8 cellular contexts compared by ENCODE assay signal in genomic region chr2:88627055-88627855, GRCh38. TPM values are rescaled to one million over a fixed set of nuclear protein-coding genes. Genes with fewer than 3 reads are reported as not detected.
A peak's percentile ranks its signal among the peaks of the same experiment; 100 is the strongest.
DNase-seq lines count a peak whose midpoint lies in the region; ATAC-seq and TF ChIP-seq lines count a peak whose summit lies in the region.

Gene EIF2AK3 (minus strand): TSS chr2:88627464. CDS start chr2:88627274, 190 bp downstream.

- peak within 1 kb of the TSS; percentile 98 for H3K27ac ChIP-seq in CD8-positive, alpha-beta memory T cell (ENCODE audit: low read depth, low read length)
- peak within 1 kb of the TSS; percentile 98 to 99 for H3K27ac ChIP-seq in lung (ENCODE audit: low read depth in 1 of 2, low read length in 1 of 2)

- peak; percentile 89 to 98 (median 97) for DNase-seq in CD8-positive, alpha-beta memory T cell
- peak; percentile 100 for DNase-seq in HS-5 (ENCODE audit: low read depth)
- peak; percentile 97 for DNase-seq in NK-92 treated with Interleukin-12 subunit alpha and Interleukin-12 subunit beta, amount 100 ng/mL, for 24 hours (lab: John Stamatoyannopoulos, UW)
- peak; percentile 97 for DNase-seq in activated CD8-positive, alpha-beta memory T cell treated with anti-CD3 and anti-CD28 coated beads for 24 hours
- DNase-seq in effector CD8-positive, alpha-beta T cell (lab: John Stamatoyannopoulos, UW) = peak; percentile 99
- DNase-seq in lung (ENCODE audit: low spot score) = peak; percentile 99
- peak; percentile 77 to 92 (median 84) for DNase-seq in stimulated activated CD4-positive, alpha-beta T cell treated with anti-CD3 and anti-CD28 coated beads, TNF-alpha, amount 100 ng/mL, for 4 hours (ENCODE audit: low read depth in 3 of 3)

- H3K4me3 ChIP-seq in CD8-positive, alpha-beta memory T cell (ENCODE audit: low read length) = peak within 1 kb of the TSS; percentile 97
- H3K4me3 ChIP-seq in lung = peak within 1 kb of the TSS; percentile 80

- no peaks in the 10 kb centered on the region for H3K36me3 ChIP-seq in CD8-positive, alpha-beta memory T cell (ENCODE audit: insufficient read depth, low read length)
- H3K36me3 ChIP-seq in lung (ENCODE audit: control insufficient read depth in 2 of 2, insufficient read depth in 2 of 2, low read length in 2 of 2) = no peaks in the 10 kb centered on the region

- H3K9me3 ChIP-seq in CD8-positive, alpha-beta memory T cell (ENCODE audit: low read length) = no peaks in the 10 kb centered on the region
- H3K9me3 ChIP-seq in lung (ENCODE audit: control insufficient read depth in 2 of 2, insufficient read depth in 1 of 2, low read length in 1 of 2) = no peaks in the 10 kb centered on the region

- H3K36me3 Mint-ChIP-seq in CD8-positive, alpha-beta memory T cell = peaks cover 0 to 5% (median 0%) of the 10 kb centered on the region in 3 donors

- no peaks in the 10 kb centered on the region for H3K27me3 ChIP-seq in CD8-positive, alpha-beta memory T cell (ENCODE audit: insufficient read depth, low read length, poor library complexity, severe bottlenecking)
- no peaks in the 10 kb centered on the region for H3K27me3 ChIP-seq in lung (ENCODE audit: control insufficient read depth, insufficient read depth)

- H3K4me1 ChIP-seq in CD8-positive, alpha-beta memory T cell (ENCODE audit: insufficient read depth, low read length) = peaks cover 36% of the 10 kb centered on the region
- H3K4me1 ChIP-seq in lung (ENCODE audit: control insufficient read depth in 2 of 2, insufficient read depth in 2 of 2, low read length in 2 of 2) = peaks cover 4 to 14% of the 10 kb centered on the region in 2 donors

- POLR2A ChIA-PET in CD8-positive, alpha-beta memory T cell (lab: Charles Lee) = interaction anchor here (1.3 to 1.5 kb wide), 2 partner anchors 27 to 65 kb away, joined by 4 to 13 read pairs; partner anchors contain the start of gene RPIA

- peak within 1 kb of the TSS in 6 of 7 donors; percentile 81 to 96 (median 94) for H3K4me3 Mint-ChIP-seq in CD8-positive, alpha-beta memory T cell

- WGBS in lung, 2 donors = 0 to 1% methylated on average over 53 to 75 of the region's 75 CpGs

- peak; percentile 88 for ATAC-seq in GM19468 (IDR thresholded peaks at IDR 0.05; ENCODE audit: extremely low read depth, unreplicated experiment)
- peak; percentile 94 for ATAC-seq in lung (ENCODE audit: insufficient read depth, low FRiP score)

- CTCF ChIA-PET in CD8-positive, alpha-beta memory T cell (lab: Charles Lee) = interaction anchor here (1.4 to 1.7 kb wide), 3 partner anchors 42 to 65 kb away, joined by 5 to 7 read pairs (median 5); partner anchors contain the start of gene RPIA

- peaks cover 8 to 10% (median 9%) of the 10 kb centered on the region in 3 donors for H3K4me1 Mint-ChIP-seq in CD8-positive, alpha-beta memory T cell

- H3K9me3 Mint-ChIP-seq in CD8-positive, alpha-beta memory T cell = no peaks in the 10 kb centered on the region

- H3K27ac Mint-ChIP-seq in CD8-positive, alpha-beta memory T cell = peak within 1 kb of the TSS; percentile 85 to 97 (median 94)

- no peak for TF ChIP-seq CTCF in lung (IDR thresholded peaks at IDR 0.05; ENCODE audit: control extremely low read depth, extremely low read depth)

- no peaks in the 10 kb centered on the region for H3K27me3 Mint-ChIP-seq in CD8-positive, alpha-beta memory T cell

RNA-seq across cellular contexts. Expression of gene EIF2AK3, which starts in this region (rescaled TPM):
- 10 to 100 TPM; 13.0 to 15.0 TPM for total RNA-seq in CD8-positive, alpha-beta memory T cell
- 10.2 TPM for polyA plus RNA-seq in CD8-positive, alpha-beta memory T cell
- total RNA-seq in lung = 10 to 100 TPM; 23.3 to 46.7 TPM
- 10 to 100 TPM in 1 of 2 donors, 1 to 10 TPM in 1; 5.3 to 14.0 TPM for polyA plus RNA-seq in lung

Comparison
In these comparisons a context has a peak if more than half of its experiments do, and no peak if none do; other contexts are left out.
1. Peak in every context shown above with its lines: DNase-seq, ATAC-seq, H3K4me3 ChIP-seq and H3K27ac ChIP-seq.